In the genomic region with DNA sequence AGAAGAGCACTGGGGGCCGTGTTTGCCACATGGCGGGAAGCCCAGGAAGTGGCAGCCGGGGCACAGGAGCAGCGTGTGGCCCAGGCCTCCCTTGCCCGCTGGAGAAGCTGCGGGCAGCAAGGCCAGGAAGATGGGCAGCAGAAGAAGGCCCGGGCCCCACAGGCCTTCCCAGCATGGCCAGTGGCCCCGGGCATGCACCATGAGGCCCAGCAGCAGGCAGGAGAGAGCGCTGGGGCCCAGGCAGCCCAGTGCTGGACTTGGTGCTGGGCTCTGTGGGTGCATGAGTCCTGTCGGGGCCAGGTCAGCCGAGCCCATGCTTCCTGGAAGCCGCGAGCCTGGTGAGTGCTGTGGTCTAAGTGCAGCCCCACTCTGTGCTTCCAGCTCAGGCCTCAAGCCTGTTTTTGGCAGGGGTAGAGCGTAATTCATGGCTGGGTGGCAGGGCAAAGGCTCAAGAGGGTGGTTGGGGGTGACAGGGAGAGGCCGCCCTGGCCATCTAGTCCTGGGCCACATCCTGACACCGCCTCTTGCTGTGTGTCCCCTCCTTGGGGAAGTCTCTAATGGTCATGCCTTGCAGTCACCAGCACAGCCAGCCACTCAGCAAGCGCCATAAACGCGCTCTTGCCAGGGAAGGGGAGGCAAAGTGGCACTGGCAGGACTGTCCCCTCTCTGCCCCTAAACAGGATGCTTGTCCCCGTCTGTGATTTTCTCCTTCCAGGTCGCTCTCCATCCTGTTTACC, we compare ENCODE assay signal across 9 cellular contexts. TPM values are rescaled to one million over a fixed set of nuclear protein-coding genes. Genes with fewer than 3 reads are reported as not detected.
DNase-seq lines count a peak whose midpoint lies in the region; ATAC-seq and TF ChIP-seq lines count a peak whose summit lies in the region.
"Had no signal": no experiment of that assay in that cellular context is flagged by ENCODE, and none has a peak within 500 bp of the region (broad histone marks: within the 10 kb centered on the region; RNA-seq: fewer than 3 reads in every experiment).

No MANE protein-coding gene starts in this region.

- H3K4me1 Mint-ChIP-seq in chondrocyte (ENCODE audit: low read depth): peaks cover 23% of the 10 kb centered on the region

- DNase-seq in chondrocyte (ENCODE audit: low spot score): peak; percentile 90
- DNase-seq in mesenchymal stem cell: no peak
- DNase-seq in OCI-M2 (lab: John Stamatoyannopoulos, UW; ENCODE audit: unreplicated experiment): no peak

- peak overlapping the region in 1 of 2 experiments; percentile 94 for H3K14ac ChIP-seq in mesenchymal stem cell (ENCODE audit: low read length in 2 of 2)

- H4K91ac ChIP-seq in mesenchymal stem cell (ENCODE audit: low read length): peak overlapping the region; percentile 34

- H3K4me3 ChIP-seq in mesenchymal stem cell (ENCODE audit: insufficient read depth in 1 of 2, low read depth in 1 of 2, low read length in 2 of 2) (peak overlapping the region in 1 of 2 experiments; percentile 62), subcutaneous abdominal adipose tissue (ENCODE audit: low read depth in 1 of 5, low read length in 5 of 5) (peak overlapping the region in 3 of 5 donors; percentile 44 to 63 (median 46))
- H3K4me3 ChIP-seq: body of pancreas had no signal

- no peak overlapping the region for H3K27ac Mint-ChIP-seq in chondrocyte (ENCODE audit: unreplicated experiment)

- H3K4me2 ChIP-seq in mesenchymal stem cell (ENCODE audit: low read length, poor library complexity, severe bottlenecking): peak overlapping the region; percentile 58

- H3K4me3 Mint-ChIP-seq in chondrocyte (ENCODE audit: unreplicated experiment): no peak overlapping the region

- peak overlapping the region in 1 of 2 experiments; percentile 8 for H2BK12ac ChIP-seq in mesenchymal stem cell (ENCODE audit: low read length in 2 of 2)

- peak overlapping the region; percentile 28 for H2AK5ac ChIP-seq in mesenchymal stem cell (ENCODE audit: low read length, severe bottlenecking)

- peak overlapping the region; percentile 7 for H2AFZ ChIP-seq in mesenchymal stem cell (ENCODE audit: low read depth, low read length)

- H3K4ac ChIP-seq in mesenchymal stem cell (ENCODE audit: low read depth in 1 of 2, low read length in 2 of 2): peak overlapping the region; percentile 2 to 16

- H3K27ac ChIP-seq in mesenchymal stem cell (ENCODE audit: low read length, poor library complexity, severe bottlenecking) (no peak overlapping the region), subcutaneous abdominal adipose tissue (ENCODE audit: low read depth, low read length) (no peak overlapping the region)

- H3K9ac ChIP-seq in mesenchymal stem cell (ENCODE audit: low read length): peak overlapping the region; percentile 57
- peak overlapping the region in 3 of 5 donors; percentile 5 to 69 (median 32) for H3K9ac ChIP-seq in subcutaneous abdominal adipose tissue (ENCODE audit: low read length in 5 of 5)

- peaks cover 0 to under 1% of the 10 kb centered on the region in 2 experiments for H3K27me3 ChIP-seq in mesenchymal stem cell (ENCODE audit: control insufficient read depth in 1 of 2, insufficient read depth in 1 of 2, low read length in 2 of 2)
- peaks cover 0 to 2% (median 0%) of the 10 kb centered on the region in 5 donors for H3K27me3 ChIP-seq in subcutaneous abdominal adipose tissue (ENCODE audit: control insufficient read depth in 5 of 5, insufficient read depth in 4 of 5, low read length in 5 of 5)
- H3K27me3 ChIP-seq: body of pancreas had no signal

- no peaks in the 10 kb centered on the region for H3K36me3 Mint-ChIP-seq in chondrocyte (ENCODE audit: low read depth)

- no peak for TF ChIP-seq CTCF in chondrocyte (IDR thresholded peaks at IDR 0.05)

- H3K9me3 ChIP-seq in mesenchymal stem cell (ENCODE audit: control insufficient read depth, low read length) (no peaks in the 10 kb centered on the region), subcutaneous abdominal adipose tissue (ENCODE audit: control insufficient read depth in 5 of 5, low read length in 5 of 5) (no peaks in the 10 kb centered on the region)
- H3K9me3 ChIP-seq: body of pancreas had no signal

- H3K36me3 ChIP-seq in mesenchymal stem cell (ENCODE audit: control insufficient read depth in 1 of 2, insufficient read depth in 2 of 2, low read depth in 1 of 2, low read length in 2 of 2) (peaks cover 1 to 6% of the 10 kb centered on the region in 2 experiments), subcutaneous abdominal adipose tissue (ENCODE audit: control insufficient read depth in 5 of 5, insufficient read depth in 5 of 5, low read length in 5 of 5) (peaks cover 0 to 7% (median 0%) of the 10 kb centered on the region in 5 donors)

- H3K4me1 ChIP-seq in mesenchymal stem cell (ENCODE audit: control insufficient read depth, insufficient read depth, low read depth, low read length) (peaks cover 35% of the 10 kb centered on the region), subcutaneous abdominal adipose tissue (ENCODE audit: control insufficient read depth in 5 of 5, insufficient read depth in 5 of 5, low read length in 5 of 5) (peaks cover 8 to 52% (median 36%) of the 10 kb centered on the region in 5 donors)

- H3K79me1 ChIP-seq in mesenchymal stem cell (replicated peaks; ENCODE audit: low read length, poor library complexity, severe bottlenecking): no peaks in the 10 kb centered on the region

- peak overlapping the region; percentile 56 for H2BK120ac ChIP-seq in mesenchymal stem cell (ENCODE audit: low read depth, low read length)

- ATAC-seq in HG03196 (IDR thresholded peaks at IDR 0.05; ENCODE audit: unreplicated experiment) (peak; percentile 7), HG03439 (IDR thresholded peaks at IDR 0.05; ENCODE audit: unreplicated experiment) (no peak), HG03432 (IDR thresholded peaks at IDR 0.05; ENCODE audit: unreplicated experiment) (no peak)

- H2BK15ac ChIP-seq in mesenchymal stem cell (ENCODE audit: low read depth, poor library complexity, severe bottlenecking): peak overlapping the region; percentile 8

- H3K18ac ChIP-seq in mesenchymal stem cell (ENCODE audit: low read depth in 1 of 2, low read length in 2 of 2): peak overlapping the region; percentile 40 to 50

- peak overlapping the region; percentile 86 for H4K8ac ChIP-seq in mesenchymal stem cell (ENCODE audit: low read length)

- H3K27me3 Mint-ChIP-seq in chondrocyte (ENCODE audit: low read depth): no peaks in the 10 kb centered on the region

- 85% methylated on average over 18 of the region's 21 CpGs for WGBS in mesenchymal stem cell

- H3K23ac ChIP-seq in mesenchymal stem cell (ENCODE audit: low read length in 2 of 2): peak overlapping the region in 1 of 2 experiments; percentile 9

- no peaks in the 10 kb centered on the region for H3K9me3 Mint-ChIP-seq in chondrocyte (ENCODE audit: low read depth)

- no peak overlapping the region for H2BK5ac ChIP-seq in mesenchymal stem cell (ENCODE audit: low read depth, low read length, poor library complexity, severe bottlenecking)

RNA-seq across cellular contexts. Expression of gene MTHFR, which starts 21.3 kb away (rescaled TPM):
- 18.2 to 23.3 TPM (median 22.3 TPM) in 3 replicates for total RNA-seq in chondrocyte
- polyA plus RNA-seq in mesenchymal stem cell (2013, experiment 1 of 2): 13.7 TPM
- 13.3 TPM for polyA plus RNA-seq in mesenchymal stem cell (2013, experiment 2 of 2)

RNA-seq across cellular contexts. Expression of gene CLCN6, which starts 21.6 kb away (rescaled TPM):
- total RNA-seq in chondrocyte: 20.7 to 22.2 TPM (median 21.7 TPM) in 3 replicates
- polyA plus RNA-seq in mesenchymal stem cell (2013, experiment 1 of 2): 23.7 TPM
- 22.9 TPM for polyA plus RNA-seq in mesenchymal stem cell (2013, experiment 2 of 2)

RNA-seq across cellular contexts. Expression of gene C1orf167, which starts 22.4 kb away (rescaled TPM):
- total RNA-seq in chondrocyte: 0.36 TPM in 1 of 3 replicates, not detected in the others
- 0.36 TPM for polyA plus RNA-seq in mesenchymal stem cell (2013, experiment 1 of 2)
- 0.19 TPM for polyA plus RNA-seq in mesenchymal stem cell (2013, experiment 2 of 2)
- total RNA-seq: body of pancreas, Calu3 had no signal

RNA-seq across cellular contexts. Expression of gene AGTRAP, which starts 48.5 kb away (rescaled TPM):
- 19.8 to 25.5 TPM (median 23.8 TPM) in 3 replicates for total RNA-seq in chondrocyte
- 45.8 TPM for polyA plus RNA-seq in mesenchymal stem cell (2013, experiment 1 of 2)
- 47.1 TPM for polyA plus RNA-seq in mesenchymal stem cell (2013, experiment 2 of 2)
